In the genomic region with DNA sequence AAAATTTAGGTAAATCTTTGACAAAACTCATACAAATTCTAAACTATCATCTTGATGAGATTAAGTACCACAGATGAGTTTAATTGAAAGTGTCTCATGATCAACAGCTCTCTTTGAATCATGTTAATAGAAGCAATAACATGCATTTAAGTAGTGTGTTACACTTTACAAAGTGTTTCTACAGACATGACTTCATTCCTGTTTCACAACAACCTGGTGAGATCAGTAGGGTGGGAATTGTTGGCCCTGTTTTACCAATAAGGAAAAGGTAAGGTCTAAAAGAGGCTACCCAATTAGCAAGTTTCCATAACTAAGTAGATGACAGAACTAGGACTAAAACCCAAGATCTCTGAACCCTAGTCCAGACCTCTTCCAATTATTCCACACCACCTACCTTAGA, we compare ENCODE assay signal across 22 cellular contexts.
"Had no signal": no experiment of that assay in that cellular context is flagged by ENCODE, and none has a peak within 500 bp of the region (broad histone marks: within the 10 kb centered on the region; RNA-seq: fewer than 3 reads in every experiment).

No MANE protein-coding gene starts in this region.

- ATAC-seq: natural killer cell treated with Interleukin-12 subunit alpha and Interleukin-12 subunit beta and Interleukin-15 and Interleukin-18, amount 100 ng/mL, for 72 hours; sciatic nerve; stimulated activated memory B cell treated with anti-CD40 and anti-IgM and Interleukin-4, amounts not matched to agents 10 μg/mL and 1 μg/mL and 100 μg/mL, for 72 hours; stimulated activated naive CD8-positive, alpha-beta T cell treated with anti-CD3 and anti-CD28 coated beads, Interleukin-15, amount 100 ng/mL, for 72 hours had no signal

- H3K4me3 Mint-ChIP-seq: mesothelial cell of epicardium; naive B cell; natural killer cell treated with Interleukin-12 subunit alpha and Interleukin-12 subunit beta and Interleukin-15 and Interleukin-18, amount 100 ng/mL, for 72 hours; stimulated activated memory B cell treated with anti-CD40 and anti-IgM and Interleukin-4, amounts not matched to agents 10 μg/mL and 1 μg/mL and 100 μg/mL, for 72 hours; stimulated activated naive CD8-positive, alpha-beta T cell treated with anti-CD3 and anti-CD28 coated beads, Interleukin-15, amount 100 ng/mL, for 72 hours; type B pancreatic cell had no signal

- H3K9me3 ChIP-seq: left ventricle myocardium inferior, ovary, right atrium auricular region, spleen, tibial nerve, uterus had no signal

- H3K4me1 Mint-ChIP-seq: naive B cell; stimulated activated memory B cell treated with anti-CD40 and anti-IgM and Interleukin-4, amounts not matched to agents 10 μg/mL and 1 μg/mL and 100 μg/mL, for 72 hours; stimulated activated naive CD8-positive, alpha-beta T cell treated with anti-CD3 and anti-CD28 coated beads, Interleukin-15, amount 100 ng/mL, for 72 hours had no signal

- H3K27me3 Mint-ChIP-seq: type B pancreatic cell had no signal

- H3K9me3 Mint-ChIP-seq: mesothelial cell of epicardium; naive B cell; natural killer cell treated with Interleukin-12 subunit alpha and Interleukin-12 subunit beta and Interleukin-15 and Interleukin-18, amount 100 ng/mL, for 72 hours; stimulated activated memory B cell treated with anti-CD40 and anti-IgM and Interleukin-4, amounts not matched to agents 10 μg/mL and 1 μg/mL and 100 μg/mL, for 72 hours; stimulated activated naive CD8-positive, alpha-beta T cell treated with anti-CD3 and anti-CD28 coated beads, Interleukin-15, amount 100 ng/mL, for 72 hours; type B pancreatic cell had no signal

- H3K4me3 ChIP-seq: left ventricle myocardium inferior, lung, ovary, right atrium auricular region, skin epidermis, spleen, tibial nerve, uterus had no signal

- H3K36me3 Mint-ChIP-seq: mesothelial cell of epicardium; naive B cell; natural killer cell treated with Interleukin-12 subunit alpha and Interleukin-12 subunit beta and Interleukin-15 and Interleukin-18, amount 100 ng/mL, for 72 hours; stimulated activated memory B cell treated with anti-CD40 and anti-IgM and Interleukin-4, amounts not matched to agents 10 μg/mL and 1 μg/mL and 100 μg/mL, for 72 hours; type B pancreatic cell had no signal

- H3K27ac Mint-ChIP-seq: mesothelial cell of epicardium; naive B cell; natural killer cell treated with Interleukin-12 subunit alpha and Interleukin-12 subunit beta and Interleukin-15 and Interleukin-18, amount 100 ng/mL, for 72 hours; progenitor cell of endocrine pancreas; stimulated activated memory B cell treated with anti-CD40 and anti-IgM and Interleukin-4, amounts not matched to agents 10 μg/mL and 1 μg/mL and 100 μg/mL, for 72 hours; stimulated activated naive CD8-positive, alpha-beta T cell treated with anti-CD3 and anti-CD28 coated beads, Interleukin-15, amount 100 ng/mL, for 72 hours; type B pancreatic cell had no signal

- H3K36me3 ChIP-seq: left ventricle myocardium inferior, ovary, right atrium auricular region, spleen, tibial nerve, uterus had no signal

- H3K27me3 ChIP-seq: ovary, right atrium auricular region, spleen, tibial nerve, uterus had no signal

- H3K4me1 ChIP-seq: right atrium auricular region, spleen, uterus had no signal

- H3K27ac ChIP-seq: left ventricle myocardium inferior, ovary, right atrium auricular region, skin epidermis, spleen, tibial nerve, uterus had no signal

- DNase-seq: hippocampal formation; kidney; left ventricle myocardium inferior; mesendoderm; naive B cell; ovary; spleen; stimulated activated CD4-positive, alpha-beta T cell treated with anti-CD3 and anti-CD28 coated beads, Interleukin-4, amount 100 ng/mL, for 24 hours; stimulated activated naive CD4-positive, alpha-beta T cell treated with Interleukin-2 at 50 U/mL for 16 hours; stimulated activated naive CD8-positive, alpha-beta T cell treated with anti-CD3 and anti-CD28 coated beads, Interleukin-15, amount 100 ng/mL, for 72 hours; substantia nigra; uterus had no signal
